28 cellular contexts compared by ENCODE assay signal in genomic region chr9:8963882-8964281, GRCh38.
A peak's percentile ranks its signal among the peaks of the same experiment; 100 is the strongest.
DNase-seq lines count a peak whose midpoint lies in the region; ATAC-seq and TF ChIP-seq lines count a peak whose summit lies in the region.
"Had no signal": no experiment of that assay in that cellular context is flagged by ENCODE, and none has a peak within 500 bp of the region (broad histone marks: within the 10 kb centered on the region; RNA-seq: fewer than 3 reads in every experiment).

No MANE protein-coding gene starts in this region.

- no peak overlapping the region for H3K27ac ChIP-seq in right cardiac atrium (ENCODE audit: low read length)
- no peak overlapping the region for H3K27ac ChIP-seq in right atrium auricular region
- H3K27ac ChIP-seq: C4-2B, HL-60 had no signal

- TF ChIP-seq CTCF in right atrium auricular region (IDR thresholded peaks at IDR 0.05) = no peak

- H3K4me1 ChIP-seq in right cardiac atrium (ENCODE audit: control insufficient read depth, insufficient read depth, low read length) (no peaks in the 10 kb centered on the region), right atrium auricular region (no peaks in the 10 kb centered on the region)

- H3K27me3 ChIP-seq in right cardiac atrium (ENCODE audit: control insufficient read depth, insufficient read depth) (no peaks in the 10 kb centered on the region), right atrium auricular region (no peaks in the 10 kb centered on the region)

- DNase-seq in right cardiac atrium = no peak
- no peak for DNase-seq in right atrium auricular region (ENCODE audit: low spot score)
- DNase-seq in NCI-H446 treated with DMSO at 0.1 percent for 48 hours (lab: John Stamatoyannopoulos, UW) = peak; percentile 64
- DNase-seq in fibroblast of the conjunctiva (ENCODE audit: low read depth) = peak; percentile 24
- peak; percentile 70 for DNase-seq in superior temporal gyrus (ENCODE audit: extremely low spot score)
- DNase-seq in NCI-H82 (lab: John Stamatoyannopoulos, UW) = no peak
- DNase-seq: CD8-positive, alpha-beta T cell; DMS 273 treated with DMSO at 0.1 percent for 48 hours; DMS79; EL; GDM1; Karpas-422; NCI-H1092; NCI-H1436; NCI-H187; NCI-H2081 treated with DMSO at 0.1 percent for 48 hours; NCI-H2171 treated with DMSO at 0.1 percent for 48 hours; NCI-H345; NCI-H524 treated with DMSO at 0.1 percent for 48 hours; NCI-H774; NK-92 treated with Interleukin-12 subunit alpha and Interleukin-12 subunit beta, amount 100 ng/mL, for 24 hours; PC-3 had no signal

- ATAC-seq in right cardiac atrium (peak; percentile 52 to 79), HG03521 (IDR thresholded peaks at IDR 0.05; ENCODE audit: unreplicated experiment) (no peak), GM21737 (IDR thresholded peaks at IDR 0.05; ENCODE audit: unreplicated experiment) (no peak)
- ATAC-seq: CD8-positive, alpha-beta T cell; GM12878; HCT116; PC-3 had no signal

- intact Hi-C loops in right cardiac atrium (cut with DNase I) = no loop called here

- H3K4me3 ChIP-seq in right cardiac atrium (ENCODE audit: low read length) (no peak overlapping the region), right atrium auricular region (no peak overlapping the region)
- H3K4me3 ChIP-seq: GM12878 had no signal

- H3K9me3 ChIP-seq in right cardiac atrium (ENCODE audit: control insufficient read depth, low read length) = no peaks in the 10 kb centered on the region
- no peaks in the 10 kb centered on the region for H3K9me3 ChIP-seq in right atrium auricular region

- H3K36me3 ChIP-seq in right atrium auricular region = no peaks in the 10 kb centered on the region

Comparison
In these comparisons a context has a peak if more than half of its experiments do, and no peak if none do; other contexts are left out.
1. ATAC-seq: peak in right cardiac atrium (2 of 2); none in HG03521 (single experiment) and GM21737 (single experiment).
2. DNase-seq: peak in NCI-H446 treated with DMSO at 0.1 percent for 48 hours (single experiment), fibroblast of the conjunctiva (single experiment) and superior temporal gyrus (single experiment); none in right cardiac atrium (0 of 3), right atrium auricular region (single experiment) and NCI-H82 (single experiment).